1 cellular context compared by ENCODE assay signal in the genomic region with DNA sequence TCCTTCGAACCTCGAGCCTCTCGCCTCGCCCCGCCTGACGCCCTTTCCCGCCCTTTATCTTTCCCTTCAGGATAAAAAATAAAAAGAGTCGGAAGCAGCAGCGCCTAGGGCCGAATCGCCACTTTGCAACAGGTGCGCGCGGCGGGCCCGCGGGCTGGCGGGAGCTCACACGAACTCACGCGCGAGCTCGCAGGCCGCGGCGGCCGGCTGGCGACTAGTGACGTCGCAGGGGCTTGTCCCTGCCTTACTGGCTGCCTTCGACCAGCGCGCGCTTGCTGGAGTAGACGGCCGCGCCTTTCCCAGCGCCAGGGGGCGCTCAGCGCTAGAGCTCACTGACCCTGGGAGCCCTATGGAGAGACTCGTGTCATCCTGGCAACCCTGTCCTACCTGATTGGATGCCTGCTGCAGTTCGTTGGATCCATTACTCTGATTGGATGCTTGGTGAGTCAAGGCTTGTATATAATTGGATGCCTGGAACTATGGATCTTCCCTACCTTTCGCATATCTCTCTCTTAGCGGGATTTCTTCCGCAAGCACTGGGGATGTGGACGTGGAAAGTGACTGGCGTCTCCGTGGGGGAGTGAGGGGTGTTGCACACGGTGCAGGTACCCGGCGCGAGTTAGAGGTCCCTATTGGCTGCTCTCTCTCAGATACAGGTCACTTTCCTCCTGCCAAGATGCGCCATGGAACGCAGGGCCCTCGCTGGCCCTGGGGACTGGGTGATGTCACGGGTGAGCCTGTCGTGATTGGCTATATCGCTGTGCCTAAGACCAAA.
A peak's percentile ranks its signal among the peaks of the same experiment; 100 is the strongest.
TF ChIP-seq lines count a peak whose summit lies in the region.

No MANE protein-coding gene starts in this region.

TF ChIP-seq in WTC11, 78 proteins besides CTCF, POLR2A, EP300 and RAD21:
- TF ChIP-seq, protein P1, sequence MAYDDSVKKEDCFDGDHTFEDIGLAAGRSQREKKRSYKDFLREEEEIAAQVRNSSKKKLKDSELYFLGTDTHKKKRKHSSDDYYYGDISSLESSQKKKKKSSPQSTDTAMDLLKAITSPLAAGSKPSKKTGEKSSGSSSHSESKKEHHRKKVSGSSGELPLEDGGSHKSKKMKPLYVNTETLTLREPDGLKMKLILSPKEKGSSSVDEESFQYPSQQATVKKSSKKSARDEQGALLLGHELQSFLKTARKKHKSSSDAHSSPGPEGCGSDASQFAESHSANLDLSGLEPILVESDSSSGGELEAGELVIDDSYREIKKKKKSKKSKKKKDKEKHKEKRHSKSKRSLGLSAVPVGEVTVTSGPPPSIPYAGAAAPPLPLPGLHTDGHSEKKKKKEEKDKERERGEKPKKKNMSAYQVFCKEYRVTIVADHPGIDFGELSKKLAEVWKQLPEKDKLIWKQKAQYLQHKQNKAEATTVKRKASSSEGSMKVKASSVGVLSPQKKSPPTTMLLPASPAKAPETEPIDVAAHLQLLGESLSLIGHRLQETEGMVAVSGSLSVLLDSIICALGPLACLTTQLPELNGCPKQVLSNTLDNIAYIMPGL (CRISPR knock-in tag; IDR thresholded peaks at IDR 0.05), result 0 out of 2 replicates have a peak, but pooled peaks have one; percentile 26
- TF ChIP-seq, protein P2, sequence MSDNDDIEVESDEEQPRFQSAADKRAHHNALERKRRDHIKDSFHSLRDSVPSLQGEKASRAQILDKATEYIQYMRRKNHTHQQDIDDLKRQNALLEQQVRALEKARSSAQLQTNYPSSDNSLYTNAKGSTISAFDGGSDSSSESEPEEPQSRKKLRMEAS (CRISPR knock-in tag; IDR thresholded peaks at IDR 0.05), result peak; percentile 88
- peak; percentile 69 for TF ChIP-seq NFYB (CRISPR knock-in tag; conservative IDR thresholded peaks at IDR 0.05; ENCODE audit: low read depth)
